Comparison of ENCODE assay signal across 12 cellular contexts in genomic region chr11:58787903-58788302, GRCh38. TPM values are rescaled to one million over a fixed set of nuclear protein-coding genes. Genes with fewer than 3 reads are reported as not detected.
DNase-seq lines count a peak whose midpoint lies in the region; ATAC-seq and TF ChIP-seq lines count a peak whose summit lies in the region.
"Had no signal": no experiment of that assay in that cellular context is flagged by ENCODE, and none has a peak within 500 bp of the region (broad histone marks: within the 10 kb centered on the region; RNA-seq: fewer than 3 reads in every experiment).

No MANE protein-coding gene starts in this region.

- no peaks in the 10 kb centered on the region for H3K4me1 Mint-ChIP-seq in osteocyte (ENCODE audit: unreplicated experiment)
- H3K4me1 Mint-ChIP-seq: B cell had no signal

- peaks cover 5% of the 10 kb centered on the region for H3K27me3 Mint-ChIP-seq in osteocyte (ENCODE audit: unreplicated experiment)

- H3K4me3 Mint-ChIP-seq in osteocyte (ENCODE audit: unreplicated experiment) = no peak overlapping the region
- H3K4me3 Mint-ChIP-seq: B cell; naive thymus-derived CD8-positive, alpha-beta T cell had no signal

- DNase-seq in HS-5 (ENCODE audit: low read depth) (peak; percentile 69), epithelial cell of prostate (ENCODE audit: low read depth, low spot score) (peak; percentile 89), Right ventricle myocardium inferior (ENCODE audit: missing footprints) (no peak), osteocyte (ENCODE audit: extremely low spot score, unreplicated experiment) (no peak), HuH-7 (ENCODE audit: low spot score) (no peak), RPMI8226 (no peak)

- no peaks in the 10 kb centered on the region for H3K36me3 Mint-ChIP-seq in osteocyte (ENCODE audit: unreplicated experiment)
- H3K36me3 Mint-ChIP-seq: naive thymus-derived CD8-positive, alpha-beta T cell had no signal

- intact Hi-C loops in Right ventricle myocardium inferior (cut with DNase I) = loop anchor here (5.0 to 10.0 kb wide), 2 partner anchors 63 to 131 kb away; no protein-coding TSS in a partner anchor

- peak overlapping the region; percentile 1; the same call in 1 of the 2 replicates for H3K27ac ChIP-seq in C4-2B
- H3K27ac ChIP-seq in epithelial cell of prostate = peak overlapping the region; percentile 65
- H3K27ac ChIP-seq: HL-60, stomach had no signal

- no peak overlapping the region for H3K27ac Mint-ChIP-seq in osteocyte (ENCODE audit: unreplicated experiment)
- H3K27ac Mint-ChIP-seq: B cell had no signal

- H3K9me3 Mint-ChIP-seq in osteocyte (ENCODE audit: unreplicated experiment) = no peaks in the 10 kb centered on the region

- no peak for TF ChIP-seq CTCF in C4-2B (conservative IDR thresholded peaks at IDR 0.05)
- TF ChIP-seq CTCF in osteocyte (IDR thresholded peaks at IDR 0.05) = no peak

- ATAC-seq in GM21529 (IDR thresholded peaks at IDR 0.05; ENCODE audit: unreplicated experiment) (peak; percentile 7), Right ventricle myocardium inferior (no peak)

RNA-seq across cellular contexts. Expression of gene GLYAT, which starts 56.2 kb away (rescaled TPM):
- total RNA-seq in Right ventricle myocardium inferior = 1.4 TPM
- total RNA-seq in osteocyte = not detected in 2 replicates
- total RNA-seq: B cell; naive thymus-derived CD8-positive, alpha-beta T cell; stomach had no signal

RNA-seq across cellular contexts. Expression of gene GLYATL2, which starts 56.6 kb away (rescaled TPM):
- not detected for total RNA-seq in Right ventricle myocardium inferior
- 0.24 TPM in 1 of 2 replicates, not detected in the other for total RNA-seq in osteocyte
- total RNA-seq: B cell; naive thymus-derived CD8-positive, alpha-beta T cell had no signal

Comparison
In these comparisons a context has a peak if more than half of its experiments do, and no peak if none do; other contexts are left out.
1. DNase-seq: peak in HS-5 (single experiment) and epithelial cell of prostate (single experiment); none in Right ventricle myocardium inferior (single experiment), osteocyte (single experiment), HuH-7 (single experiment) and RPMI8226 (single experiment).